ENCODE assay signal across 2 cellular contexts in genomic region chr1:150559627-150560010, GRCh38.
TF ChIP-seq lines count a peak whose summit lies in the region.

No MANE protein-coding gene starts in this region.

TF ChIP-seq in HepG2, 621 proteins besides CTCF, POLR2A, EP300 and RAD21:
- 0 out of 2 replicates have a peak, but pooled peaks have one; percentile 4 for TF ChIP-seq ZNF350 (CRISPR knock-in tag; IDR thresholded peaks at IDR 0.05; ENCODE audit: borderline replicate concordance, low read depth)
- TF ChIP-seq HNRNPLL (IDR thresholded peaks at IDR 0.05; ENCODE audit: low read depth, low read length, poor library complexity, severe bottlenecking) = peak; percentile 17
- TF ChIP-seq SPEN (CRISPR knock-in tag; IDR thresholded peaks at IDR 0.05; ENCODE audit: low read depth) = no peak; the same call in 1 of the 2 replicates
- no peak for TF ChIP-seq ZHX1 (CRISPR knock-in tag; IDR thresholded peaks at IDR 0.05; ENCODE audit: low read depth)
- TF ChIP-seq CHD4 (IDR thresholded peaks at IDR 0.05; ENCODE audit: borderline replicate concordance, low read length) = peak; percentile 32; the same call in 1 of the 2 replicates

TF ChIP-seq in HEK293T, 16 proteins besides CTCF, POLR2A, EP300 and RAD21:
- no peak for TF ChIP-seq PKNOX1 (IDR thresholded peaks at IDR 0.05)
TF ChIP-seq in HEK293T: peak in this region for 0.
